8 cellular contexts compared by ENCODE assay signal in genomic region chr4:53804719-53805118, GRCh38.
A peak's percentile ranks its signal among the peaks of the same experiment; 100 is the strongest.
DNase-seq lines count a peak whose midpoint lies in the region; ATAC-seq and TF ChIP-seq lines count a peak whose summit lies in the region.

No MANE protein-coding gene starts in this region.

- peak in 11 of 12 donors; percentile 23 to 47 (median 34) for TF ChIP-seq CTCF in heart left ventricle (IDR thresholded peaks at IDR 0.05)

- no peak overlapping the region for H3K27ac Mint-ChIP-seq in activated naive CD4-positive, alpha-beta T cell treated with anti-CD3 and anti-CD28 coated beads for 36 hours

- no peaks in the 10 kb centered on the region for H3K9me3 Mint-ChIP-seq in activated naive CD4-positive, alpha-beta T cell treated with anti-CD3 and anti-CD28 coated beads for 36 hours

- no peaks in the 10 kb centered on the region for H3K36me3 Mint-ChIP-seq in activated naive CD4-positive, alpha-beta T cell treated with anti-CD3 and anti-CD28 coated beads for 36 hours (ENCODE audit: low read depth)

- no peaks in the 10 kb centered on the region for H3K36me3 ChIP-seq in heart left ventricle

- H3K4me3 Mint-ChIP-seq in activated naive CD4-positive, alpha-beta T cell treated with anti-CD3 and anti-CD28 coated beads for 36 hours, result no peak overlapping the region

- intact Hi-C loops in activated naive CD4-positive, alpha-beta T cell treated with anti-CD3 and anti-CD28 coated beads for 36 hours (cut with micrococcal nuclease), result loop anchor here (1.0 kb wide), 1 partner anchor 607 kb away; no protein-coding TSS in a partner anchor
- intact Hi-C loops in heart left ventricle (cut with DNase I), result loop anchor here in 2 of 10 donors (10.0 kb wide), 1 partner anchor 610 kb away; no protein-coding TSS in a partner anchor

- no peaks in the 10 kb centered on the region for H3K4me1 Mint-ChIP-seq in activated naive CD4-positive, alpha-beta T cell treated with anti-CD3 and anti-CD28 coated beads for 36 hours (ENCODE audit: low read depth)

- ATAC-seq in HG03354 (IDR thresholded peaks at IDR 0.05; ENCODE audit: poor library complexity, severe bottlenecking, unreplicated experiment) (peak; percentile 66), heart left ventricle (peak in 1 of 4 donors; percentile 45), HG02610 (IDR thresholded peaks at IDR 0.05; ENCODE audit: unreplicated experiment) (no peak), HG03196 (IDR thresholded peaks at IDR 0.05; ENCODE audit: unreplicated experiment) (no peak)
- no peak for ATAC-seq in stimulated activated naive CD8-positive, alpha-beta T cell treated with anti-CD3 and anti-CD28 coated beads, Interleukin-15, Interleukin-2, amounts not matched to agents 100 U/mL and 50 U/mL, for 24 hours

- H3K27me3 ChIP-seq in heart left ventricle, result peaks cover 0 to 1% (median 0%) of the 10 kb centered on the region in 9 donors

- CTCF ChIA-PET in activated naive CD4-positive, alpha-beta T cell treated with anti-CD3 and anti-CD28 coated beads for 36 hours (lab: Charles Lee), result interaction anchor here (0.8 kb wide), 1 partner anchor 1475 kb away, joined by 4 read pairs; no protein-coding TSS in a partner anchor

- H3K27ac ChIP-seq in heart left ventricle, result no peak overlapping the region

- peaks cover 0 to 3% (median 0%) of the 10 kb centered on the region in 12 donors for H3K4me1 ChIP-seq in heart left ventricle

- TF ChIP-seq POLR2A in heart left ventricle (IDR thresholded peaks at IDR 0.05), result no peak

- H3K27me3 Mint-ChIP-seq in activated naive CD4-positive, alpha-beta T cell treated with anti-CD3 and anti-CD28 coated beads for 36 hours (ENCODE audit: low read depth), result peaks cover 2% of the 10 kb centered on the region

- peak; percentile 45 for DNase-seq in activated naive CD4-positive, alpha-beta T cell treated with anti-CD3 and anti-CD28 coated beads for 36 hours
- no peak for DNase-seq in activated naive CD4-positive, alpha-beta T cell treated with Interleukin-2 at 50 U/mL for 16 hours
- DNase-seq in SW480 (ENCODE audit: low spot score) (peak; percentile 7), heart left ventricle (peak in 1 of 5 donors; percentile 32)
- peak; percentile 32 for DNase-seq in stimulated activated naive CD8-positive, alpha-beta T cell treated with anti-CD3 and anti-CD28 coated beads, Interleukin-15, Interleukin-2, amounts not matched to agents 100 U/mL and 50 U/mL, for 24 hours

- no peak overlapping the region for H3K4me3 ChIP-seq in heart left ventricle

- 50 to 76% (median 67%) methylated on average over 2 of the region's 2 CpGs for WGBS in heart left ventricle, 4 donors

- no peaks in the 10 kb centered on the region for H3K9me3 ChIP-seq in heart left ventricle
